8 cellular contexts compared by ENCODE assay signal in genomic region chr2:237998530-237998929, GRCh38. TPM values are rescaled to one million over a fixed set of nuclear protein-coding genes. Genes with fewer than 3 reads are reported as not detected.
A peak's percentile ranks its signal among the peaks of the same experiment; 100 is the strongest.
DNase-seq lines count a peak whose midpoint lies in the region; ATAC-seq and TF ChIP-seq lines count a peak whose summit lies in the region.

No MANE protein-coding gene starts in this region.

- ATAC-seq in GM18519 (IDR thresholded peaks at IDR 0.05; ENCODE audit: low FRiP score, unreplicated experiment) = peak; percentile 58
- no peak for ATAC-seq in HCT116
- ATAC-seq in SK-N-SH treated with all-trans-retinoic acid at 6 μM for 48 hours = no peak

- no peak for TF ChIP-seq CTCF in HCT116 (IDR thresholded peaks at IDR 0.05 in 2 of 3, conservative IDR thresholded peaks at IDR 0.05 in 1 of 3; ENCODE audit: borderline replicate concordance in 1 of 3, insufficient read depth in 1 of 3, low read depth in 2 of 3, low read length in 2 of 3)
- no peak for TF ChIP-seq CTCF in fibroblast of the aortic adventitia (IDR thresholded peaks at IDR 0.05; ENCODE audit: insufficient read depth, low read length)

- DNase-seq in HCT116 (ENCODE audit: low read depth, low spot score) (no peak), NCI-H226 (peak; percentile 79), fibroblast of the aortic adventitia (ENCODE audit: low read depth) (peak; percentile 83), NCI-H526 treated with DMSO at 0.1 percent for 48 hours (lab: John Stamatoyannopoulos, UW) (no peak), NCI-H2196 treated with DMSO at 0.1 percent for 48 hours (lab: John Stamatoyannopoulos, UW; ENCODE audit: unreplicated experiment) (no peak), amygdala (lab: John Stamatoyannopoulos, UW) (no peak)

- H3K27ac ChIP-seq in HCT116 (ENCODE audit: low read depth, low read length) = no peak overlapping the region

- H3K9me2 ChIP-seq in HCT116 (ENCODE audit: insufficient read depth) = no peaks in the 10 kb centered on the region

- TF ChIP-seq POLR2A in HCT116 (IDR thresholded peaks at IDR 0.05; ENCODE audit: borderline replicate concordance, extremely low read depth, insufficient read depth, insufficient read length) = no peak

- CTCF ChIA-PET in HCT116 (lab: Charles Lee) = no interaction called here

- H3K36me3 ChIP-seq in HCT116 (ENCODE audit: control insufficient read depth in 1 of 2, insufficient read depth in 2 of 2, low read length in 2 of 2) = 0 out of 4 replicates have a peak, but pooled peaks cover 0 to 5% of the 10 kb centered on the region in 2 experiments

- H3K4me1 ChIP-seq in HCT116 (ENCODE audit: control insufficient read depth in 1 of 2, insufficient read depth in 2 of 2, low read length in 2 of 2) = no peaks in the 10 kb centered on the region

- no peak overlapping the region for H3K9ac ChIP-seq in HCT116 (ENCODE audit: low read length)

- no peaks in the 10 kb centered on the region for H3K9me3 ChIP-seq in HCT116 (ENCODE audit: control insufficient read depth in 1 of 2, insufficient read depth in 1 of 2, low read depth in 1 of 2, low read length in 2 of 2)

- no peaks in the 10 kb centered on the region for H3K79me2 ChIP-seq in HCT116 (ENCODE audit: insufficient read depth, low read length)

- peaks cover 7% of the 10 kb centered on the region; the same call in 1 of the 2 replicates for H4K20me1 ChIP-seq in HCT116 (ENCODE audit: insufficient read depth)

- intact Hi-C loops in HCT116 (cut with micrococcal nuclease) = no loop called here

- no peak overlapping the region for H3K4me3 ChIP-seq in HCT116 (replicated peaks in 1 of 2; ENCODE audit: low read depth in 1 of 2, low read length in 2 of 2)
- no peak overlapping the region for H3K4me3 ChIP-seq in fibroblast of the aortic adventitia (ENCODE audit: low read depth, low read length)

- H2AFZ ChIP-seq in HCT116 (ENCODE audit: low read depth, low read length, poor library complexity, severe bottlenecking) = no peak overlapping the region

- no peak overlapping the region for H3K4me2 ChIP-seq in HCT116 (ENCODE audit: low read length)

- TF ChIP-seq RAD21 in HCT116 (IDR thresholded peaks at IDR 0.05; ENCODE audit: low read depth) = no peak

- RAD21 ChIA-PET in HCT116 (lab: Charles Lee; ENCODE audit: low non-redundant PET in 1 of 2, low total read pairs in 2 of 2, uncharacterized antibody in 2 of 2, unreplicated experiment in 2 of 2) = no interaction called here

- POLR2A ChIA-PET in HCT116 (lab: Charles Lee) = no interaction called here

- H3K27me3 ChIP-seq in HCT116 (ENCODE audit: insufficient read depth, low read length) = no peaks in the 10 kb centered on the region

- no TSS peak for BruUV-seq in HCT116 (replicated peaks; lab: Mats Ljungman, UMichigan)

TF ChIP-seq in HCT116, 20 proteins besides CTCF, POLR2A, EP300 and RAD21:
- no peak for TF ChIP-seq SIN3A (IDR thresholded peaks at IDR 0.05; ENCODE audit: low read depth)
- TF ChIP-seq CBX3 (IDR thresholded peaks at IDR 0.05; ENCODE audit: low read depth) = no peak
- no peak for TF ChIP-seq SP1 (IDR thresholded peaks at IDR 0.05; ENCODE audit: low read depth)
- TF ChIP-seq MAX (IDR thresholded peaks at IDR 0.05) = no peak
- 0 out of 2 replicates have a peak, but pooled peaks have one; percentile 11 for TF ChIP-seq JUND (IDR thresholded peaks at IDR 0.05)
- TF ChIP-seq ZNF274 (IDR thresholded peaks at IDR 0.05; ENCODE audit: low read depth, low read length) = no peak
- TF ChIP-seq, protein P1, sequence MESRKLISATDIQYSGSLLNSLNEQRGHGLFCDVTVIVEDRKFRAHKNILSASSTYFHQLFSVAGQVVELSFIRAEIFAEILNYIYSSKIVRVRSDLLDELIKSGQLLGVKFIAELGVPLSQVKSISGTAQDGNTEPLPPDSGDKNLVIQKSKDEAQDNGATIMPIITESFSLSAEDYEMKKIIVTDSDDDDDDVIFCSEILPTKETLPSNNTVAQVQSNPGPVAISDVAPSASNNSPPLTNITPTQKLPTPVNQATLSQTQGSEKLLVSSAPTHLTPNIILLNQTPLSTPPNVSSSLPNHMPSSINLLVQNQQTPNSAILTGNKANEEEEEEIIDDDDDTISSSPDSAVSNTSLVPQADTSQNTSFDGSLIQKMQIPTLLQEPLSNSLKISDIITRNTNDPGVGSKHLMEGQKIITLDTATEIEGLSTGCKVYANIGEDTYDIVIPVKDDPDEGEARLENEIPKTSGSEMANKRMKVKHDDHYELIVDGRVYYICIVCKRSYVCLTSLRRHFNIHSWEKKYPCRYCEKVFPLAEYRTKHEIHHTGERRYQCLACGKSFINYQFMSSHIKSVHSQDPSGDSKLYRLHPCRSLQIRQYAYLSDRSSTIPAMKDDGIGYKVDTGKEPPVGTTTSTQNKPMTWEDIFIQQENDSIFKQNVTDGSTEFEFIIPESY (IDR thresholded peaks at IDR 0.05; ENCODE audit: extremely low read depth, insufficient replicate concordance, low read length) = no peak
- TF ChIP-seq SRF (IDR thresholded peaks at IDR 0.05; ENCODE audit: low read depth) = no peak
- TF ChIP-seq EZH2 (IDR thresholded peaks at IDR 0.05) = no peak
- TF ChIP-seq, protein P2, sequence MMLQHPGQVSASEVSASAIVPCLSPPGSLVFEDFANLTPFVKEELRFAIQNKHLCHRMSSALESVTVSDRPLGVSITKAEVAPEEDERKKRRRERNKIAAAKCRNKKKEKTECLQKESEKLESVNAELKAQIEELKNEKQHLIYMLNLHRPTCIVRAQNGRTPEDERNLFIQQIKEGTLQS (IDR thresholded peaks at IDR 0.05) = no peak
- TF ChIP-seq FOSL1 (IDR thresholded peaks at IDR 0.05; ENCODE audit: low read depth) = peak; percentile 20; the same call in 1 of the 2 replicates
- TF ChIP-seq CEBPB (IDR thresholded peaks at IDR 0.05; ENCODE audit: low read depth) = 0 out of 2 replicates have a peak, but pooled peaks have one; percentile 34

TF ChIP-seq in SK-N-SH treated with all-trans-retinoic acid at 6 μM for 48 hours, 23 proteins besides CTCF, POLR2A, EP300 and RAD21:
- TF ChIP-seq OSR1 (CRISPR knock-in tag; IDR thresholded peaks at IDR 0.05) (no peak), ZNF565 (CRISPR knock-in tag; conservative IDR thresholded peaks at IDR 0.05; ENCODE audit: low read depth) (no peak), TOX (CRISPR knock-in tag; IDR thresholded peaks at IDR 0.05; ENCODE audit: borderline replicate concordance) (no peak), ZFP30 (CRISPR knock-in tag; IDR thresholded peaks at IDR 0.05) (no peak), ZC3H10 (CRISPR knock-in tag; IDR thresholded peaks at IDR 0.05) (no peak), CREB5 (CRISPR knock-in tag; IDR thresholded peaks at IDR 0.05; ENCODE audit: low read depth) (no peak), TCF4 (CRISPR knock-in tag; IDR thresholded peaks at IDR 0.05; ENCODE audit: borderline replicate concordance) (no peak), GLIS3 (CRISPR knock-in tag; IDR thresholded peaks at IDR 0.05) (no peak), ESRRG (CRISPR knock-in tag; IDR thresholded peaks at IDR 0.05) (no peak), TSHZ2 (CRISPR knock-in tag; IDR thresholded peaks at IDR 0.05) (no peak), ZNF70 (CRISPR knock-in tag; IDR thresholded peaks at IDR 0.05) (no peak)

RNA-seq across cellular contexts. Expression of gene UBE2F, which starts 31.7 kb away (rescaled TPM):
- total RNA-seq in HCT116 (2021; ENCODE audit: unreplicated experiment) = 32.8 TPM
- 27.1 and 32.0 TPM in 2 replicates for polyA plus RNA-seq in HCT116 (2012)
- total RNA-seq in fibroblast of the aortic adventitia (ENCODE audit: low replicate concordance) = 49.8 and 57.6 TPM in 2 replicates

Comparison
In these comparisons a context has a peak if more than half of its experiments do, and no peak if none do; other contexts are left out.
1. DNase-seq: peak in NCI-H226 (single experiment) and fibroblast of the aortic adventitia (single experiment); none in HCT116 (single experiment), NCI-H526 treated with DMSO at 0.1 percent for 48 hours (single experiment), NCI-H2196 treated with DMSO at 0.1 percent for 48 hours (single experiment) and amygdala (0 of 56).